15 cellular contexts compared by ENCODE assay signal in genomic region chr16:72224260-72224768, GRCh38. TPM values are rescaled to one million over a fixed set of nuclear protein-coding genes. Genes with fewer than 3 reads are reported as not detected.
DNase-seq lines count a peak whose midpoint lies in the region; ATAC-seq, FAIRE-seq and TF ChIP-seq lines count a peak whose summit lies in the region.
"Had no signal": no experiment of that assay in that cellular context is flagged by ENCODE, and none has a peak within 500 bp of the region (broad histone marks: within the 10 kb centered on the region; RNA-seq: fewer than 3 reads in every experiment).

No MANE protein-coding gene starts in this region.

- intact Hi-C loops in K562 (cut with micrococcal nuclease), result loop anchor here (10.0 kb wide), 1 partner anchor 90 kb away; no protein-coding TSS in a partner anchor
- intact Hi-C loops in left colon (cut with DNase I, micrococcal nuclease), result no loop called here
- intact Hi-C loops in pancreas (cut with DNase I), result no loop called here
- intact Hi-C loops in thyroid gland (cut with DNase I), result no loop called here

- H4K20me1 ChIP-seq in K562 (replicated peaks; ENCODE audit: control insufficient read depth, insufficient read depth, low read length), result no peaks in the 10 kb centered on the region; the same call in 1 of the 2 replicates

- H3K79me2 ChIP-seq in K562 (ENCODE audit: control insufficient read depth, insufficient read depth, low read length), result no peaks in the 10 kb centered on the region

- no peak for TF ChIP-seq EP300 in K562 (IDR thresholded peaks at IDR 0.05; ENCODE audit: low read length)

- no peak overlapping the region for H3K9ac ChIP-seq in K562 (ENCODE audit: insufficient read depth in 1 of 2, low read depth in 2 of 2, low read length in 2 of 2)
- H3K9ac ChIP-seq: GM23248 had no signal

- peak; percentile 73 for FAIRE-seq in HTR-8/SVneo (lab: Jason Lieb, UNC)
- no peak for FAIRE-seq in K562 (lab: Jason Lieb, UNC)
- no peak for FAIRE-seq in pancreas (lab: Jason Lieb, UNC)
- FAIRE-seq: A549, GM12891, GM19239 had no signal

- H3K27me3 ChIP-seq in K562 (ENCODE audit: control insufficient read depth in 2 of 2, insufficient read depth in 2 of 2, low read length in 2 of 2), result peaks cover 0 to 3% of the 10 kb centered on the region in 2 experiments; a peak in 2 of 5 replicates
- H3K27me3 ChIP-seq in pancreas, result no peaks in the 10 kb centered on the region
- H3K27me3 ChIP-seq in thyroid gland, result no peaks in the 10 kb centered on the region

- in situ Hi-C loops in K562 (cut with MboI), result no loop called here

- TF ChIP-seq RAD21 in K562 (CRISPR knock-in tag; conservative IDR thresholded peaks at IDR 0.05 in 1 of 2, IDR thresholded peaks at IDR 0.05 in 1 of 2), result no peak

- H3K4me2 ChIP-seq in K562 (ENCODE audit: insufficient read depth, low read length), result no peak overlapping the region
- H3K4me2 ChIP-seq: A549 had no signal

- no peak overlapping the region for H3K27ac ChIP-seq in K562 (ENCODE audit: extremely low read depth, low read depth, low read length)
- peak overlapping the region in 1 of 4 donors; percentile 25 for H3K27ac ChIP-seq in pancreas
- H3K27ac ChIP-seq in thyroid gland, result no peak overlapping the region
- H3K27ac ChIP-seq: A549, GM23248 had no signal

- BruUV-seq in K562 (replicated peaks; lab: Mats Ljungman, UMichigan), result no TSS peak

- H3K4me3 ChIP-seq in K562, result no peak overlapping the region
- H3K4me3 ChIP-seq in pancreas, result peak overlapping the region in 1 of 4 donors; percentile 5
- H3K4me3 ChIP-seq in thyroid gland (replicated peaks in 1 of 3), result no peak overlapping the region
- H3K4me3 ChIP-seq: A549, GM23248 had no signal

- no peaks in the 10 kb centered on the region for H3K36me3 ChIP-seq in K562 (ENCODE audit: control insufficient read depth, insufficient read depth, low read length)
- H3K36me3 ChIP-seq in pancreas, result no peaks in the 10 kb centered on the region
- H3K36me3 ChIP-seq in thyroid gland, result no peaks in the 10 kb centered on the region

- no peak overlapping the region for H2AFZ ChIP-seq in K562 (ENCODE audit: low read depth, low read length)
- H2AFZ ChIP-seq: GM23248 had no signal

- POLR2A ChIA-PET in K562 (lab: Yijun Ruan, JAX), result no interaction called here

- H3K9me3 ChIP-seq in K562 (replicated peaks; ENCODE audit: control insufficient read depth, insufficient read depth, low read depth, low read length) (no peaks in the 10 kb centered on the region), pancreas (no peaks in the 10 kb centered on the region), thyroid gland (no peaks in the 10 kb centered on the region)
- H3K9me3 ChIP-seq: A549 had no signal

- CTCF ChIA-PET in K562 (lab: Yijun Ruan, JAX; ENCODE audit: low intra/inter-chr PET ratio), result no interaction called here

- TF ChIP-seq POLR2A in K562 (conservative IDR thresholded peaks at IDR 0.05) (no peak), thyroid gland (IDR thresholded peaks at IDR 0.05) (no peak)

- WGBS in K562 (ENCODE audit: insufficient coverage, low coverage, missing lambda C conversion rate), result 0% methylated on average over 6 of the region's 6 CpGs
- 15 to 20% methylated on average over 6 of the region's 6 CpGs for WGBS in pancreas, 2 donors
- 86 to 88% methylated on average over 6 of the region's 6 CpGs for WGBS in thyroid gland, 2 donors

- no peaks in the 10 kb centered on the region for H3K9me1 ChIP-seq in K562 (ENCODE audit: control insufficient read depth, insufficient read depth, low read length)

- DNase-seq in HTR-8/SVneo (ENCODE audit: insufficient read length, low spot score), result no peak
- no peak for DNase-seq in K562 (ENCODE audit: extremely low read depth in 1 of 4, low spot score in 3 of 4)
- peak; percentile 20 to 29 for DNase-seq in left colon
- DNase-seq in pancreas, result peak in 3 of 6 donors; percentile 56 to 71 (median 63)
- no peak for DNase-seq in thyroid gland
- no peak for DNase-seq in NCI-H524 (lab: John Stamatoyannopoulos, UW)
- no peak for DNase-seq in Ammon's horn (ENCODE audit: low spot score)
- DNase-seq: GM23248, NCI-H1092 treated with DMSO at 0.1 percent for 48 hours, NCI-H1694, NCI-H2107 had no signal

- no peak for ATAC-seq in K562
- ATAC-seq in left colon, result peak; percentile 86
- ATAC-seq in pancreas, result peak; percentile 83 to 91 (median 88)
- no peak for ATAC-seq in GM19452 (IDR thresholded peaks at IDR 0.05; ENCODE audit: unreplicated experiment)
- ATAC-seq: A549 had no signal

- no peak for TF ChIP-seq CTCF in K562 (IDR thresholded peaks at IDR 0.05 in 2 of 3, conservative IDR thresholded peaks at IDR 0.05 in 1 of 3; ENCODE audit: insufficient read depth in 2 of 3, low read depth in 1 of 3, low read length in 3 of 3)
- no peak for TF ChIP-seq CTCF in pancreas (IDR thresholded peaks at IDR 0.05)
- TF ChIP-seq CTCF in thyroid gland (IDR thresholded peaks at IDR 0.05), result no peak

- no peaks in the 10 kb centered on the region for H3K4me1 ChIP-seq in K562 (replicated peaks in 1 of 2; ENCODE audit: control insufficient read depth in 2 of 2, insufficient read depth in 2 of 2, low read length in 2 of 2)
- H3K4me1 ChIP-seq in pancreas, result peaks cover 0 to 22% (median 10%) of the 10 kb centered on the region in 3 donors
- no peaks in the 10 kb centered on the region for H3K4me1 ChIP-seq in thyroid gland
- H3K4me1 ChIP-seq: A549 had no signal

TF ChIP-seq in K562, 482 proteins besides CTCF, POLR2A, EP300 and RAD21 (continues in another document):
- TF ChIP-seq ERF (CRISPR knock-in tag; IDR thresholded peaks at IDR 0.05) (no peak), GMEB1 (CRISPR knock-in tag; IDR thresholded peaks at IDR 0.05) (no peak), ARHGAP35 (IDR thresholded peaks at IDR 0.05; ENCODE audit: partially characterized antibody) (no peak), FOSL1 (tag; conservative IDR thresholded peaks at IDR 0.05) (no peak), CCAR2 (IDR thresholded peaks at IDR 0.05; ENCODE audit: low read depth, low read length) (no peak), SAFB (IDR thresholded peaks at IDR 0.05; ENCODE audit: borderline replicate concordance, low read depth, low read length) (no peak), TFE3 (CRISPR knock-in tag; IDR thresholded peaks at IDR 0.05) (peak; percentile 83), TCF3 (CRISPR knock-in tag; IDR thresholded peaks at IDR 0.05) (no peak), TOE1 (IDR thresholded peaks at IDR 0.05; ENCODE audit: borderline replicate concordance) (peak; percentile 52; the same call in 1 of the 2 replicates), TOE1 (CRISPR knock-in tag; IDR thresholded peaks at IDR 0.05; ENCODE audit: borderline replicate concordance, low read depth) (no peak), MBD2 (IDR thresholded peaks at IDR 0.05; ENCODE audit: borderline replicate concordance, low read depth) (no peak)

RNA-seq across cellular contexts. Expression of gene PMFBP1, which starts 52.4 kb away (rescaled TPM):
- total RNA-seq in K562 (2011; cell fraction: chromatin; rRNA removed; ENCODE audit: low replicate concordance), result 0.32 and 0.67 TPM in 2 replicates
- total RNA-seq in K562 (2011; cell fraction: nucleolus; rRNA removed), result 0.26 and 0.33 TPM in 2 replicates
- 0.15 and 0.53 TPM in 2 replicates for total RNA-seq in K562 (2011; cell fraction: nucleoplasm; rRNA removed)
- total RNA-seq in K562 (2014; rRNA removed) (0.68 and 0.78 TPM in 2 replicates), K562 (2014; rRNA removed; fragmentation: Illumina TruSeq; extraction: Trizol) (0.64 and 0.91 TPM in 2 replicates), K562 (2015; rRNA removed; fragmentation: Illumina TruSeq; extraction: Trizol) (0.34 and 0.72 TPM in 2 replicates), K562 (2021) (0.27 and 0.47 TPM in 2 replicates), left colon (1 to 10 TPM; 6.4 to 7.4 TPM), pancreas (1 to 10 TPM; 1.8 to 6.6 (median 2.5) TPM), thyroid gland (under 1 TPM in 3 of 4 donors, not detected in 1; 0.54 to 0.88 (median 0.67) TPM)
- polyA plus RNA-seq in K562 (2011; rRNA removed) (0.13 and 0.20 TPM in 2 replicates), K562 (2014; fragmentation: Illumina TruSeq; extraction: Trizol) (0.21 and 0.64 TPM in 2 replicates), K562 (2014; fragmentation: Nextera tagmentation; extraction: Ambion mirVana) (under 1 TPM; 0.15 to 0.41 TPM), K562 (2014; rRNA removed) (0.18 and 0.29 TPM in 2 replicates), pancreas (1 to 10 TPM; 3.1 to 3.7 TPM)
- polyA plus RNA-seq in K562 (2011; cell fraction: cytosol; rRNA removed), result 0.09 TPM in 1 of 2 replicates, not detected in the other
- 0.41 and 0.87 TPM in 2 replicates for polyA plus RNA-seq in K562 (2011; cell fraction: nucleus; rRNA removed)
- 0.59 and 2.5 TPM in 2 replicates for polyA plus RNA-seq in K562 (2012)
- 0.95 and 1.5 TPM in 2 replicates for polyA minus RNA-seq in K562 (2011; rRNA and poly(A)+ RNA removed)
- not detected in 2 replicates for polyA minus RNA-seq in K562 (2011; cell fraction: cytosol; rRNA and poly(A)+ RNA removed)
- polyA minus RNA-seq in K562 (2011; cell fraction: nucleus; rRNA and poly(A)+ RNA removed), result 0.40 and 0.89 TPM in 2 replicates
- total RNA-seq: GM23248 had no signal
- polyA plus RNA-seq: GM23248 had no signal

Comparison
In these comparisons a context has a peak if more than half of its experiments do, and no peak if none do; other contexts are left out.
1. DNase-seq: peak in left colon (2 of 2); none in HTR-8/SVneo (single experiment), K562 (0 of 4), thyroid gland (0 of 2), NCI-H524 (0 of 2) and Ammon's horn (single experiment).
2. ATAC-seq: peak in left colon (single experiment) and pancreas (4 of 4); none in K562 (single experiment) and GM19452 (single experiment).